8 cellular contexts compared by ENCODE assay signal in the genomic region with DNA sequence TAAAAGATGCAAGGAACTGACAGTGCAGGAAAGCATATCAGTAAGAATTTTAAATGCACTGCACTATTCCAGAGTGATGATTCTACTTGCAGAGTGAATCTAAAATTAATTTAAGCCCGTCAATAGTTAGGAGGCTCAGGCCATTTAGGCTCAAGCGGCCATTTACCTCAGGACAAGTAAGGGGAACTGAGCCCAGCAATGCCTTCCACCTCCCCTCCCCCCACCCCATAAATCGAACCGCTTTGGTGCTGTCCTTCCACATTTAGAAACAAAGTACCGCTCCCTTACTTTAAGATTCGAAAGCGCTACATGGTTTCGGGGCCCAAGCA. TPM values are rescaled to one million over a fixed set of nuclear protein-coding genes. Genes with fewer than 3 reads are reported as not detected.
DNase-seq lines count a peak whose midpoint lies in the region; ATAC-seq and TF ChIP-seq lines count a peak whose summit lies in the region.

No MANE protein-coding gene starts in this region.

- H3K9ac ChIP-seq in Loucy (ENCODE audit: low read depth, low read length, poor library complexity, severe bottlenecking) (peak overlapping the region; percentile 95), mesenchymal stem cell (ENCODE audit: low read length) (peak overlapping the region; percentile 87)

- H3K23ac ChIP-seq in mesenchymal stem cell (ENCODE audit: low read length in 2 of 2): no peak overlapping the region

- H2BK5ac ChIP-seq in mesenchymal stem cell (ENCODE audit: low read depth, low read length, poor library complexity, severe bottlenecking): no peak overlapping the region

- no peak overlapping the region for H3K18ac ChIP-seq in mesenchymal stem cell (ENCODE audit: low read depth in 1 of 2, low read length in 2 of 2)

- H3K36me3 ChIP-seq in Loucy (ENCODE audit: insufficient read depth, low read length) (peaks cover 16% of the 10 kb centered on the region; the same call in 1 of the 2 replicates), mesenchymal stem cell (ENCODE audit: control insufficient read depth in 1 of 2, insufficient read depth in 2 of 2, low read depth in 1 of 2, low read length in 2 of 2) (peaks cover 2 to 35% of the 10 kb centered on the region in 2 experiments), aorta (ENCODE audit: control insufficient read depth in 1 of 2, insufficient read depth in 2 of 2, low read length in 1 of 2) (no peaks in the 10 kb centered on the region)

- H2BK15ac ChIP-seq in mesenchymal stem cell (ENCODE audit: low read depth, poor library complexity, severe bottlenecking): no peak overlapping the region

- peak overlapping the region; percentile 93 for H3K4me3 ChIP-seq in Loucy (ENCODE audit: low read length, poor library complexity, severe bottlenecking)
- H3K4me3 ChIP-seq in dorsolateral prefrontal cortex: peak overlapping the region; percentile 31 to 81 (median 66)
- peak overlapping the region; percentile 63 to 80 for H3K4me3 ChIP-seq in mesenchymal stem cell (ENCODE audit: insufficient read depth in 1 of 2, low read depth in 1 of 2, low read length in 2 of 2)
- peak overlapping the region; percentile 46 to 81 for H3K4me3 ChIP-seq in aorta (ENCODE audit: low read length in 2 of 2)

- H4K8ac ChIP-seq in mesenchymal stem cell (ENCODE audit: low read length): no peak overlapping the region

- H2AFZ ChIP-seq in Loucy (ENCODE audit: low read length): peak overlapping the region; percentile 96
- H2AFZ ChIP-seq in mesenchymal stem cell (ENCODE audit: low read depth, low read length): peak overlapping the region; percentile 39

- DNase-seq in dorsolateral prefrontal cortex (no peak), mesenchymal stem cell (peak; percentile 9), aorta (no peak), ecto neural progenitor cell (ENCODE audit: low spot score) (no peak)
- no peak for DNase-seq in activated CD4-positive, CD25-positive, alpha-beta regulatory T cell (lab: John Stamatoyannopoulos, UW)

- intact Hi-C loops in dorsolateral prefrontal cortex (cut with DNase I) (no loop called here), aorta (cut with DNase I) (no loop called here)

- peaks cover 2% of the 10 kb centered on the region for H3K79me1 ChIP-seq in mesenchymal stem cell (replicated peaks; ENCODE audit: low read length, poor library complexity, severe bottlenecking)

- H2AK5ac ChIP-seq in mesenchymal stem cell (ENCODE audit: low read length, severe bottlenecking): no peak overlapping the region

- no peaks in the 10 kb centered on the region for H3F3A ChIP-seq in Loucy (ENCODE audit: low read depth)

- H3K4me1 ChIP-seq in Loucy (ENCODE audit: insufficient read depth, low read length, poor library complexity, severe bottlenecking): peaks cover 14% of the 10 kb centered on the region
- H3K4me1 ChIP-seq in mesenchymal stem cell (ENCODE audit: control insufficient read depth, insufficient read depth, low read depth, low read length): no peaks in the 10 kb centered on the region
- no peaks in the 10 kb centered on the region for H3K4me1 ChIP-seq in aorta (ENCODE audit: control insufficient read depth in 1 of 2, insufficient read depth in 2 of 2, low read length in 2 of 2)

- no peaks in the 10 kb centered on the region for H3K9me2 ChIP-seq in Loucy (replicated peaks; ENCODE audit: low read depth, low read length)

- 0% methylated on average over 2 of the region's 8 CpGs for WGBS in mesenchymal stem cell
- WGBS in aorta, 2 donors: 1 to 20% methylated on average over 8 of the region's 8 CpGs

- ATAC-seq in GM18909 (IDR thresholded peaks at IDR 0.05; ENCODE audit: poor library complexity, unreplicated experiment): peak; percentile 9
- ATAC-seq in aorta (ENCODE audit: low FRiP score): no peak
- no peak for ATAC-seq in HG02678 (IDR thresholded peaks at IDR 0.05; ENCODE audit: unreplicated experiment)

- H3K9me3 ChIP-seq in Loucy (ENCODE audit: insufficient read depth, low read depth, low read length) (no peaks in the 10 kb centered on the region), mesenchymal stem cell (ENCODE audit: control insufficient read depth, low read length) (no peaks in the 10 kb centered on the region), aorta (ENCODE audit: control insufficient read depth, low read length) (no peaks in the 10 kb centered on the region)

- H3K27ac ChIP-seq in dorsolateral prefrontal cortex: peak overlapping the region in 29 of 59 donors; percentile 11 to 82 (median 66)
- H3K27ac ChIP-seq in mesenchymal stem cell (ENCODE audit: low read length, poor library complexity, severe bottlenecking): no peak overlapping the region
- no peak overlapping the region for H3K27ac ChIP-seq in aorta (ENCODE audit: low read depth in 1 of 2, low read length in 2 of 2)

- H4K91ac ChIP-seq in mesenchymal stem cell (ENCODE audit: low read length): no peak overlapping the region

- H3K14ac ChIP-seq in mesenchymal stem cell (ENCODE audit: low read length in 2 of 2): no peak overlapping the region

- H3K27me3 ChIP-seq in Loucy (ENCODE audit: insufficient read depth, low read length, poor library complexity, severe bottlenecking): no peaks in the 10 kb centered on the region
- H3K27me3 ChIP-seq in dorsolateral prefrontal cortex: peaks cover 0 to 80% (median 18%) of the 10 kb centered on the region in 45 donors
- no peaks in the 10 kb centered on the region for H3K27me3 ChIP-seq in mesenchymal stem cell (ENCODE audit: control insufficient read depth in 1 of 2, insufficient read depth in 1 of 2, low read length in 2 of 2)
- no peaks in the 10 kb centered on the region for H3K27me3 ChIP-seq in aorta (ENCODE audit: control insufficient read depth in 1 of 2, insufficient read depth in 2 of 2, low read length in 1 of 2)

- peaks cover 8% of the 10 kb centered on the region for H4K20me1 ChIP-seq in Loucy (ENCODE audit: insufficient read depth, low read length, poor library complexity, severe bottlenecking)

- peaks cover 31% of the 10 kb centered on the region for H3K79me2 ChIP-seq in Loucy (ENCODE audit: insufficient read depth, low read length)

- peak overlapping the region in 1 of 2 experiments; percentile 69 for H3K4ac ChIP-seq in mesenchymal stem cell (ENCODE audit: low read depth in 1 of 2, low read length in 2 of 2)

- H3K4me2 ChIP-seq in Loucy (ENCODE audit: low read depth, low read length, poor library complexity, severe bottlenecking): peak overlapping the region; percentile 94
- H3K4me2 ChIP-seq in mesenchymal stem cell (ENCODE audit: low read length, poor library complexity, severe bottlenecking): no peak overlapping the region

- no peak overlapping the region for H2BK120ac ChIP-seq in mesenchymal stem cell (ENCODE audit: low read depth, low read length)

- H2BK12ac ChIP-seq in mesenchymal stem cell (ENCODE audit: low read length in 2 of 2): no peak overlapping the region

- TF ChIP-seq CTCF in Loucy (conservative IDR thresholded peaks at IDR 0.05; ENCODE audit: low read length) (no peak), dorsolateral prefrontal cortex (IDR thresholded peaks at IDR 0.05 in 54 of 56, conservative IDR thresholded peaks at IDR 0.05 in 2 of 56; ENCODE audit: low read depth in 1 of 56, partially characterized antibody in 56 of 56) (no peak)

RNA-seq across cellular contexts. Expression of a gene that starts 0.7 kb away (rescaled TPM):
- total RNA-seq in dorsolateral prefrontal cortex: 10 to 100 TPM; 11.2 to 28.4 (median 19.5) TPM
- 9.5 TPM for polyA plus RNA-seq in mesenchymal stem cell (2013, experiment 1 of 2)
- 9.0 TPM for polyA plus RNA-seq in mesenchymal stem cell (2013, experiment 2 of 2)
- 10 to 100 TPM; 14.0 to 25.2 TPM for total RNA-seq in aorta
- polyA plus RNA-seq in aorta: 1 to 10 TPM; 4.9 to 5.6 TPM
